Comparison of ENCODE assay signal across 13 cellular contexts in the genomic region with DNA sequence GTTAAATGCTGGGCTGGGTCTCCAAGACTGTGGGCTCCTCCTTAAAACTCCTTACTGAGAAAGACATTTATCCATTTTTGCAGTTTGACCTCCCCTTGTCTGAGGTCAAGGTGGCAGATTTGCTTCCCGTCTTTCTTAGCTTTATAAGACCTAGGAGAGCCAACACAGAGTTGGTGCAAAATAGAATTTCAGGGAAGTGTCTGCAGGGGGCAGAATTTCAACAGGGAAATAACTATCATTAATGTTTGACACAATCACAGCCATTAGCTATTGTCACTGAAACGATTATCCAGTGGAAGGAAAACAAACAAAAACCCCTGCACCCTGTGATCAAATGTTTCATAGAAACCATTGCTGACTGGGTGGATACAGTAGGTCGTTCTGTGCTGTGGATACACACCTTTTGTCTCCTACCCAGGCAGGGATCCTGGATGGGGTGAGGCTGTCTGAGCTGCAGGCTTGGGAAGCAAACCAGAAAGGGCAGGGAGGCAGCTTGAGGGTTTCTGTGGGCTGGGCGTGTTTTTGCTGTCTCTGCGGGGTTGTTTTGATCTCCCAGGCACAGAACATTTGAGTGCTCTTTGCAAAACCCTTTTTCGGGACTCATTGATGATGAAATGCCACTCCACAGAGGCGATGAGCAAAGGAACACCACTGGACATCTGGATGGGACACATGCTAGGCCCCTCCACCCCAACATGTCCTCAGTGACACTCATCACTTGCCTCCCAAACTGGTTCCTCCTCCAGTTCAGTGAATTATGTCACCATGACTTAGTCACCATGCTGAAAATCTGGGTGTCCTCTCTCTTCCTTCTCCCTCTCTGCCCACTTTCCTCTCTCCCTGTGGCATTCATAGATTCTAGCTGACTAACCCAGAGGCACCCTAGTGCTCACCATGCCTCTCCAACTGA.
DNase-seq lines count a peak whose midpoint lies in the region; ATAC-seq and TF ChIP-seq lines count a peak whose summit lies in the region.
"Had no signal": no experiment of that assay in that cellular context is flagged by ENCODE, and none has a peak within 500 bp of the region (broad histone marks: within the 10 kb centered on the region; RNA-seq: fewer than 3 reads in every experiment).

No MANE protein-coding gene starts in this region.

- no peak overlapping the region for H3K9ac ChIP-seq in smooth muscle cell (ENCODE audit: low read depth)

- intact Hi-C loops in left cardiac atrium (cut with DNase I): no loop called here

- no peak overlapping the region for H3K4me2 ChIP-seq in smooth muscle cell

- H3K4me1 ChIP-seq in esophagus (ENCODE audit: control insufficient read depth in 2 of 2, insufficient read depth in 2 of 2, low read length in 1 of 2) (peaks cover 0 to 4% of the 10 kb centered on the region in 2 donors), smooth muscle cell (ENCODE audit: low read depth) (no peaks in the 10 kb centered on the region)
- H3K4me1 ChIP-seq: Peyer's patch had no signal

- no peak overlapping the region for H3K4me3 ChIP-seq in esophagus (ENCODE audit: low read depth in 1 of 2, low read length in 2 of 2)
- no peak overlapping the region for H3K4me3 ChIP-seq in smooth muscle cell
- H3K4me3 ChIP-seq: Peyer's patch had no signal

- no peaks in the 10 kb centered on the region for H3F3A ChIP-seq in smooth muscle cell (ENCODE audit: low read depth)

- TF ChIP-seq CTCF in smooth muscle cell (IDR thresholded peaks at IDR 0.05; ENCODE audit: borderline replicate concordance, insufficient read depth, poor library complexity, severe bottlenecking): peak; percentile 23

- ATAC-seq in HG03520 (IDR thresholded peaks at IDR 0.05; ENCODE audit: unreplicated experiment) (no peak), left cardiac atrium (no peak), HG03025 (IDR thresholded peaks at IDR 0.05; ENCODE audit: low FRiP score, unreplicated experiment) (no peak)
- ATAC-seq: activated CD4-positive, alpha-beta T cell treated with anti-CD3 and anti-CD28 coated beads for 36 hours; activated naive CD4-positive, alpha-beta T cell treated with anti-CD3 and anti-CD28 coated beads, Interleukin-2, amount 50 U/mL, for 72 hours had no signal

- H3K36me3 ChIP-seq in esophagus (ENCODE audit: control insufficient read depth in 2 of 2, insufficient read depth in 2 of 2, low read length in 1 of 2) (no peaks in the 10 kb centered on the region), smooth muscle cell (ENCODE audit: low read depth) (no peaks in the 10 kb centered on the region)
- H3K36me3 ChIP-seq: Peyer's patch had no signal

- H3K27ac ChIP-seq in esophagus (ENCODE audit: low read depth in 2 of 2, low read length in 1 of 2): peak overlapping the region; percentile 80 to 86
- no peak overlapping the region for H3K27ac ChIP-seq in smooth muscle cell (ENCODE audit: low read depth)
- H3K27ac ChIP-seq: Peyer's patch had no signal

- no peaks in the 10 kb centered on the region for H4K20me1 ChIP-seq in smooth muscle cell (ENCODE audit: low read depth)

- H3K79me2 ChIP-seq in smooth muscle cell (ENCODE audit: low read depth): no peaks in the 10 kb centered on the region

- H3K27me3 ChIP-seq in esophagus (ENCODE audit: control insufficient read depth in 1 of 2, insufficient read depth in 2 of 2, low read length in 2 of 2) (no peaks in the 10 kb centered on the region), smooth muscle cell (ENCODE audit: low read depth) (no peaks in the 10 kb centered on the region)
- H3K27me3 ChIP-seq: Peyer's patch had no signal

- 50 to 51% methylated on average over 7 of the region's 7 CpGs for WGBS in esophagus, 2 donors
- 62% methylated on average over 7 of the region's 7 CpGs for WGBS in smooth muscle cell (ENCODE audit: low lambda C conversion rate)

- H3K9me3 ChIP-seq in esophagus (ENCODE audit: control insufficient read depth in 2 of 2, insufficient read depth in 1 of 2, low read depth in 1 of 2, low read length in 1 of 2) (no peaks in the 10 kb centered on the region), smooth muscle cell (replicated peaks; ENCODE audit: low read depth) (no peaks in the 10 kb centered on the region)
- H3K9me3 ChIP-seq: Peyer's patch had no signal

- DNase-seq in DMS 273 (lab: John Stamatoyannopoulos, UW; ENCODE audit: unreplicated experiment) (peak; percentile 19), DMS 273 treated with DMSO at 0.1 percent for 48 hours (lab: John Stamatoyannopoulos, UW) (no peak), NCI-H2227 treated with DMSO at 0.1 percent for 48 hours (lab: John Stamatoyannopoulos, UW) (peak; percentile 71), smooth muscle cell (lab: John Stamatoyannopoulos, UW; ENCODE audit: unreplicated experiment) (no peak), left cardiac atrium (no peak)
- DNase-seq: activated CD4-positive, alpha-beta T cell treated with anti-CD3 and anti-CD28 coated beads for 36 hours; kidney glomerular epithelial cell; Peyer's patch; retina had no signal

- no peak overlapping the region for H2AFZ ChIP-seq in smooth muscle cell (ENCODE audit: low read depth)

Comparison
In these comparisons a context has a peak if more than half of its experiments do, and no peak if none do; other contexts are left out.
1. DNase-seq: peak in DMS 273 (single experiment) and NCI-H2227 treated with DMSO at 0.1 percent for 48 hours (single experiment); none in DMS 273 treated with DMSO at 0.1 percent for 48 hours (single experiment), smooth muscle cell (single experiment) and left cardiac atrium (single experiment).